Comparison of ENCODE assay signal across 19 cellular contexts in the genomic region with DNA sequence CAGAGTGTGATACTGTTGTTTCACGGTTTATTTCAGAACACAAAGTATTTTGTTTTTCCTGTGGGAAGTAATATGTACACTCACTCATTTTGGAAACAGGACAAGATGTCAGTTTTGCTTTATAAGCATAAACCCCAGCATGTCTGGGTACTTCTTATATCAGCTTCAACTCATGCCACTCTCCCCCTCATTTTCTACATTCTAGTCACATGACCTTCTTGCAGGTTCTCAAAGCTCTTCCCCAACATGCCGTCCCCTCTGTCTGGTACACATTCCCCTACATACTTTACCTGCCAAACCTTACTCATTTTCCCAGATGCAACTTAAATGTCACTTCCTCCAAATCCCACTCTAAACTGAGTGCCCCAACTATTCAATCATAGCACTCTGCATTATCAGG. TPM values are rescaled to one million over a fixed set of nuclear protein-coding genes. Genes with fewer than 3 reads are reported as not detected.
DNase-seq lines count a peak whose midpoint lies in the region; FAIRE-seq and TF ChIP-seq lines count a peak whose summit lies in the region.
"Had no signal": no experiment of that assay in that cellular context is flagged by ENCODE, and none has a peak within 500 bp of the region (broad histone marks: within the 10 kb centered on the region; RNA-seq: fewer than 3 reads in every experiment).

No MANE protein-coding gene starts in this region.

- FAIRE-seq in GM19239 (lab: Jason Lieb, UNC), result peak; percentile 44
- FAIRE-seq: A204.1, colon had no signal

- H3K9ac ChIP-seq in neural progenitor cell, result no peak overlapping the region

- DNase-seq in activated CD4-positive, alpha-beta T cell treated with anti-CD3 and anti-CD28 coated beads, Interleukin-2, amount 10 ng/mL, durations not matched to agents 24 days and 14 days, result no peak
- no peak for DNase-seq in activated CD4-positive, alpha-beta T cell treated with anti-CD3 and anti-CD28 coated beads for 4 hours
- no peak for DNase-seq in GM19239 (ENCODE audit: insufficient read length, low spot score)
- DNase-seq in neural progenitor cell (ENCODE audit: low spot score), result no peak
- DNase-seq in BE2C, result no peak
- no peak for DNase-seq in OCI-M2 (lab: John Stamatoyannopoulos, UW; ENCODE audit: unreplicated experiment)
- no peak for DNase-seq in NCI-H1105 (lab: John Stamatoyannopoulos, UW)
- DNase-seq: activated CD4-positive, CD25-positive, alpha-beta regulatory T cell; activated gamma-delta T cell treated with Interleukin-2 at 50 U/mL for 16 hours; DMS53; H9; heart left ventricle; NCI-H1436; ovary; stimulated activated naive CD4-positive, alpha-beta T cell treated with Interleukin-2 at 50 U/mL for 16 hours had no signal

- H3F3A ChIP-seq in neural progenitor cell (ENCODE audit: low read depth), result peaks cover 43% of the 10 kb centered on the region

- H3K9me3 Mint-ChIP-seq in activated CD4-positive, alpha-beta T cell treated with anti-CD3 and anti-CD28 coated beads, Interleukin-2, amount 10 ng/mL, durations not matched to agents 24 days and 14 days, result no peaks in the 10 kb centered on the region
- H3K9me3 Mint-ChIP-seq in activated naive CD8-positive, alpha-beta T cell (ENCODE audit: low read depth), result no peaks in the 10 kb centered on the region
- no peaks in the 10 kb centered on the region for H3K9me3 Mint-ChIP-seq in neural progenitor cell
- H3K9me3 Mint-ChIP-seq: H9 had no signal

- no peak overlapping the region for H3K27ac Mint-ChIP-seq in activated CD4-positive, alpha-beta T cell treated with anti-CD3 and anti-CD28 coated beads, Interleukin-2, amount 10 ng/mL, durations not matched to agents 24 days and 14 days
- H3K27ac Mint-ChIP-seq in activated naive CD8-positive, alpha-beta T cell, result peak overlapping the region; percentile 16
- no peak overlapping the region for H3K27ac Mint-ChIP-seq in neural progenitor cell
- H3K27ac Mint-ChIP-seq: H9 had no signal

- peaks cover 15% of the 10 kb centered on the region for H3K36me3 Mint-ChIP-seq in activated CD4-positive, alpha-beta T cell treated with anti-CD3 and anti-CD28 coated beads, Interleukin-2, amount 10 ng/mL, durations not matched to agents 24 days and 14 days (ENCODE audit: low read depth)
- H3K36me3 Mint-ChIP-seq in activated naive CD8-positive, alpha-beta T cell, result no peaks in the 10 kb centered on the region
- H3K36me3 Mint-ChIP-seq in neural progenitor cell, result no peaks in the 10 kb centered on the region

- peak overlapping the region; percentile 2 for H3K4me3 Mint-ChIP-seq in activated CD4-positive, alpha-beta T cell treated with anti-CD3 and anti-CD28 coated beads, Interleukin-2, amount 10 ng/mL, durations not matched to agents 24 days and 14 days
- peak overlapping the region; percentile 18 for H3K4me3 Mint-ChIP-seq in activated naive CD8-positive, alpha-beta T cell
- peak overlapping the region; percentile 2 for H3K4me3 Mint-ChIP-seq in neural progenitor cell

- H3K27me3 Mint-ChIP-seq in activated CD4-positive, alpha-beta T cell treated with anti-CD3 and anti-CD28 coated beads, Interleukin-2, amount 10 ng/mL, durations not matched to agents 24 days and 14 days, result no peaks in the 10 kb centered on the region
- H3K27me3 Mint-ChIP-seq in activated naive CD8-positive, alpha-beta T cell, result no peaks in the 10 kb centered on the region
- H3K27me3 Mint-ChIP-seq in neural progenitor cell (ENCODE audit: insufficient read depth, low read depth), result peaks cover 4% of the 10 kb centered on the region

- peaks cover 14% of the 10 kb centered on the region for H3K79me2 ChIP-seq in neural progenitor cell (ENCODE audit: low read depth)

- H2AFZ ChIP-seq in neural progenitor cell (replicated peaks), result no peak overlapping the region

- no peaks in the 10 kb centered on the region for H3K27me3 ChIP-seq in neural progenitor cell
- H3K27me3 ChIP-seq in BE2C, result no peaks in the 10 kb centered on the region
- H3K27me3 ChIP-seq: heart left ventricle, ovary, tibial nerve had no signal

- H3K36me3 ChIP-seq in neural progenitor cell, result no peaks in the 10 kb centered on the region
- no peaks in the 10 kb centered on the region for H3K36me3 ChIP-seq in BE2C
- H3K36me3 ChIP-seq: ovary had no signal

- no peak overlapping the region for H3K4me3 ChIP-seq in neural progenitor cell
- no peak overlapping the region for H3K4me3 ChIP-seq in BE2C (ENCODE audit: low read depth, low read length)

- peaks cover 7% of the 10 kb centered on the region for H3K4me1 ChIP-seq in neural progenitor cell
- H3K4me1 ChIP-seq in BE2C, result no peaks in the 10 kb centered on the region

- peaks cover 31% of the 10 kb centered on the region for H3K4me1 Mint-ChIP-seq in activated CD4-positive, alpha-beta T cell treated with anti-CD3 and anti-CD28 coated beads, Interleukin-2, amount 10 ng/mL, durations not matched to agents 24 days and 14 days
- peaks cover 23% of the 10 kb centered on the region for H3K4me1 Mint-ChIP-seq in activated naive CD8-positive, alpha-beta T cell (ENCODE audit: low read depth)
- H3K4me1 Mint-ChIP-seq in neural progenitor cell, result peaks cover 6% of the 10 kb centered on the region

- intact Hi-C loops in activated CD4-positive, alpha-beta T cell treated with anti-CD3 and anti-CD28 coated beads, Interleukin-2, amount 10 ng/mL, durations not matched to agents 24 days and 14 days (cut with micrococcal nuclease), result loop anchor here (10.0 kb wide), 1 partner anchor 995 kb away; no protein-coding TSS in a partner anchor

- no peaks in the 10 kb centered on the region for H3K9me3 ChIP-seq in neural progenitor cell (ENCODE audit: low read depth)
- no peaks in the 10 kb centered on the region for H3K9me3 ChIP-seq in BE2C
- H3K9me3 ChIP-seq: heart left ventricle, ovary, tibial nerve had no signal

- H3K4me2 ChIP-seq in neural progenitor cell, result no peak overlapping the region

- H4K20me1 ChIP-seq in neural progenitor cell (ENCODE audit: low read depth), result peaks cover 8% of the 10 kb centered on the region

- TF ChIP-seq CTCF in neural progenitor cell (IDR thresholded peaks at IDR 0.05), result no peak
- no peak for TF ChIP-seq CTCF in BE2C (IDR thresholded peaks at IDR 0.05; ENCODE audit: low read depth, low read length)

- H3K27ac ChIP-seq in neural progenitor cell, result no peak overlapping the region
- H3K27ac ChIP-seq: ovary had no signal

RNA-seq across cellular contexts. Expression of gene CTR9, which starts 1.6 kb away (rescaled TPM):
- total RNA-seq in activated CD4-positive, alpha-beta T cell treated with anti-CD3 and anti-CD28 coated beads, Interleukin-2, amount 10 ng/mL, durations not matched to agents 24 days and 14 days, result 43.9 and 44.3 TPM in 2 replicates
- 20.8 and 26.4 TPM in 2 replicates for total RNA-seq in neural progenitor cell (ENCODE audit: low replicate concordance)
- 29.4 TPM for polyA plus RNA-seq in BE2C (2012; ENCODE audit: insufficient read depth, insufficient read length, low read depth)

RNA-seq across cellular contexts. Expression of gene IRAG1, which starts 55.9 kb away (rescaled TPM):
- total RNA-seq in activated CD4-positive, alpha-beta T cell treated with anti-CD3 and anti-CD28 coated beads, Interleukin-2, amount 10 ng/mL, durations not matched to agents 24 days and 14 days, result not detected in 2 replicates
- total RNA-seq in neural progenitor cell (ENCODE audit: low replicate concordance), result 5.2 and 5.9 TPM in 2 replicates
- 0.43 TPM for polyA plus RNA-seq in BE2C (2012; ENCODE audit: insufficient read depth, insufficient read length, low read depth)

RNA-seq across cellular contexts. Expression of gene EIF4G2, which starts 59.2 kb away (rescaled TPM):
- total RNA-seq in activated CD4-positive, alpha-beta T cell treated with anti-CD3 and anti-CD28 coated beads, Interleukin-2, amount 10 ng/mL, durations not matched to agents 24 days and 14 days, result 1,071 and 1,120 TPM in 2 replicates
- 790 and 1,052 TPM in 2 replicates for total RNA-seq in neural progenitor cell (ENCODE audit: low replicate concordance)
- 461 TPM for polyA plus RNA-seq in BE2C (2012; ENCODE audit: insufficient read depth, insufficient read length, low read depth)
